In genomic region chr4:136934601-136935000, GRCh38 we compare ENCODE assay signal across 17 cellular contexts.
DNase-seq lines count a peak whose midpoint lies in the region; ATAC-seq and TF ChIP-seq lines count a peak whose summit lies in the region.
"Had no signal": no experiment of that assay in that cellular context is flagged by ENCODE, and none has a peak within 500 bp of the region (broad histone marks: within the 10 kb centered on the region; RNA-seq: fewer than 3 reads in every experiment).

No MANE protein-coding gene starts in this region.

- ATAC-seq in esophagus mucosa: no peak
- no peak for ATAC-seq in GM19035 (IDR thresholded peaks at IDR 0.05; ENCODE audit: unreplicated experiment)
- ATAC-seq: Right ventricle myocardium inferior had no signal

- no peaks in the 10 kb centered on the region for H3K9me3 ChIP-seq in neural cell (ENCODE audit: low read length)
- no peaks in the 10 kb centered on the region for H3K9me3 ChIP-seq in ascending aorta
- H3K9me3 ChIP-seq: BE2C had no signal

- DNase-seq in NCI-H82 (lab: John Stamatoyannopoulos, UW) (peak; percentile 3), NCI-H82 treated with DMSO at 0.1 percent for 48 hours (lab: John Stamatoyannopoulos, UW; ENCODE audit: unreplicated experiment) (no peak), choroid plexus epithelial cell (ENCODE audit: low read depth) (peak; percentile 14), ascending aorta (ENCODE audit: low spot score in 2 of 2) (no peak)
- DNase-seq: BE2C, EL, GF-D8, H7, NCI-H1105, NCI-H146, NCI-H2029 treated with DMSO at 0.1 percent for 48 hours, NCI-H510A, OCI-M1 had no signal

- H2AFZ ChIP-seq in neural cell (ENCODE audit: low read depth, low read length): no peak overlapping the region

- no peaks in the 10 kb centered on the region for H3K9me2 ChIP-seq in neural cell (ENCODE audit: insufficient read depth, low read length)

- no peak overlapping the region for H3K27ac ChIP-seq in neural cell (ENCODE audit: low read length)
- H3K27ac ChIP-seq in ascending aorta: no peak overlapping the region

- H3K9ac ChIP-seq in neural cell (ENCODE audit: low read length): no peak overlapping the region

- TF ChIP-seq CTCF in choroid plexus epithelial cell (conservative IDR thresholded peaks at IDR 0.05; ENCODE audit: low read depth, low read length): no peak
- no peak for TF ChIP-seq CTCF in neural cell (IDR thresholded peaks at IDR 0.05; ENCODE audit: poor library complexity, severe bottlenecking)
- no peak for TF ChIP-seq CTCF in ascending aorta (IDR thresholded peaks at IDR 0.05)

- peak overlapping the region; percentile 33 for H3K4me2 ChIP-seq in neural cell (ENCODE audit: low read length)

- H3K4me3 ChIP-seq in choroid plexus epithelial cell (ENCODE audit: low read depth, low read length) (no peak overlapping the region), neural cell (ENCODE audit: low read length) (no peak overlapping the region), ascending aorta (no peak overlapping the region)

- no peak for TF ChIP-seq RAD21 in neural cell (conservative IDR thresholded peaks at IDR 0.05)

- no peaks in the 10 kb centered on the region for H3K4me1 ChIP-seq in ascending aorta
- H3K4me1 ChIP-seq: BE2C had no signal

- no peak for TF ChIP-seq EP300 in neural cell (conservative IDR thresholded peaks at IDR 0.05; ENCODE audit: poor library complexity, severe bottlenecking)

- H3K27me3 ChIP-seq in neural cell (ENCODE audit: insufficient read depth, low read depth, low read length): no peaks in the 10 kb centered on the region
- no peaks in the 10 kb centered on the region for H3K27me3 ChIP-seq in ascending aorta
- H3K27me3 ChIP-seq: BE2C had no signal

- H3K79me2 ChIP-seq in neural cell (replicated peaks; ENCODE audit: insufficient read depth, low read length): no peaks in the 10 kb centered on the region

- intact Hi-C loops in ascending aorta (cut with DNase I): no loop called here

- H3F3A ChIP-seq in neural cell (ENCODE audit: insufficient read depth, low read length, poor library complexity, severe bottlenecking): no peaks in the 10 kb centered on the region

- H3K36me3 ChIP-seq in neural cell (ENCODE audit: insufficient read depth, low read length) (no peaks in the 10 kb centered on the region), ascending aorta (no peaks in the 10 kb centered on the region)
- H3K36me3 ChIP-seq: BE2C had no signal

- no peaks in the 10 kb centered on the region for H4K20me1 ChIP-seq in neural cell (ENCODE audit: insufficient read depth)

TF ChIP-seq in neural cell, 6 proteins besides CTCF, POLR2A, EP300 and RAD21:
- TF ChIP-seq SMC3 (conservative IDR thresholded peaks at IDR 0.05; ENCODE audit: poor library complexity) (no peak), TAF1 (IDR thresholded peaks at IDR 0.05; ENCODE audit: low read depth) (no peak)

Comparison
In these comparisons a context has a peak if more than half of its experiments do, and no peak if none do; other contexts are left out.
1. DNase-seq: peak in NCI-H82 (single experiment) and choroid plexus epithelial cell (single experiment); none in NCI-H82 treated with DMSO at 0.1 percent for 48 hours (single experiment) and ascending aorta (0 of 2).